ENCODE assay signal across 1 cellular context in the genomic region with DNA sequence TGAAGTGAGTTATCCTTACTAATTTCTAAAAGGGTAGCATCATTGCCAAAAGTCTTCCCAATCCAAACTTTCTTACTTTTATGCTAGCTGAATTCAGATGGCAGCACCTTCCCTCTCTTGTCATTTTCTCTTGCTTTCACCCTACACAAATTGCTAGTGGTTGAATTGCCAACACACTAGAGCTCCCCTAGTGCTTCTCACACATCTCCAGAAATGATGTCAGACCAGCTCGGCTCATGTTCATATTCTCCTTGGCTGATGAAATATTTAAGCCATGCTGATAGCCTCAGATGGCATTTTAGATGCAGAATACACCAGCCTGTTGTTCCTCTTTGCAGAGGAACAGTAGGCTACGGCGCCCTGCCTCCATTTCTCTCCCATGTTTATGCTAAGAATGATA.
TF ChIP-seq lines count a peak whose summit lies in the region.

No MANE protein-coding gene starts in this region.

TF ChIP-seq in GM23338, 12 proteins besides CTCF, POLR2A, EP300 and RAD21 (continued from another document):
- TF ChIP-seq REST (IDR thresholded peaks at IDR 0.05; ENCODE audit: unreplicated experiment) = no peak
- TF ChIP-seq NANOG (IDR thresholded peaks at IDR 0.05; ENCODE audit: borderline replicate concordance) = no peak
- TF ChIP-seq STAT1 (IDR thresholded peaks at IDR 0.05; ENCODE audit: unreplicated experiment) = no peak
- no peak for TF ChIP-seq ZNF331 (CRISPR knock-in tag; IDR thresholded peaks at IDR 0.05; ENCODE audit: low read depth)
- TF ChIP-seq POLR2AphosphoS5 (IDR thresholded peaks at IDR 0.05; ENCODE audit: low read depth) = no peak
- TF ChIP-seq, protein P1, sequence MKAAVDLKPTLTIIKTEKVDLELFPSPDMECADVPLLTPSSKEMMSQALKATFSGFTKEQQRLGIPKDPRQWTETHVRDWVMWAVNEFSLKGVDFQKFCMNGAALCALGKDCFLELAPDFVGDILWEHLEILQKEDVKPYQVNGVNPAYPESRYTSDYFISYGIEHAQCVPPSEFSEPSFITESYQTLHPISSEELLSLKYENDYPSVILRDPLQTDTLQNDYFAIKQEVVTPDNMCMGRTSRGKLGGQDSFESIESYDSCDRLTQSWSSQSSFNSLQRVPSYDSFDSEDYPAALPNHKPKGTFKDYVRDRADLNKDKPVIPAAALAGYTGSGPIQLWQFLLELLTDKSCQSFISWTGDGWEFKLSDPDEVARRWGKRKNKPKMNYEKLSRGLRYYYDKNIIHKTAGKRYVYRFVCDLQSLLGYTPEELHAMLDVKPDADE (IDR thresholded peaks at IDR 0.05) = no peak
